ENCODE assay signal across 9 cellular contexts in the genomic region with DNA sequence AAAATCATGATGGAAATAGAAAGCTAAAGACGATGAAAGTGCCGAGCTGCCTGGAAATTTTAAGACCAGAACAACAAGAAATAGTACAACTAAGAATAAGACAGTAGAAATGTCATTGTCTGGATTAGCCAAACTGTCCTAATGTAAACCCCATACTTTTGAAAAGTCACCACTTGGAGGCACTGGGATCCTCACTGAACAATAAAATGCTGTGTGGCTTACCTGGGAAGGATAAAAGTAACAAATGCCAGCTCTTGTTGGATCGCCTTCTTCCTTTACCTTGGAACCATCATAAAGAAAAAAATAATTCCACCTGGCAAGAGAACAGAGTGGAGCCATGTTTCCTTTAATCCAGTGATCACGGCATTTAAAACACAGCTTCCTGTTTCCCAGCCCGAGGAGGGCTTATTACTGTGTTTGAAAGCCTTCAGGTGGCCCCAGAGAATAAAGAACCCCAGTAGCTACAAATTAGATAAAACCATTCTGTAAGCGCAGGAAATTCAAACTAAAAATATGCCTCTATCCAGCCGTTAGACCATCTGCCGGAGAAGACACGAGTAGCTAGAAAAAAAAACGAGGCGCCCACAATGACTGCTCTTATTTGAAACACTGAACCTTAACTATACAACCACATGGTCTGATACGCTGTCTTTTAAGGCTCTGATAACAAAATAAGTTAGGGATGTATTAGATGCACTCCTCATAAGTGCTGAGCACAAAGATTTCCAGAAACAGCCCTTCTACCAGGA. TPM values are rescaled to one million over a fixed set of nuclear protein-coding genes. Genes with fewer than 3 reads are reported as not detected.
DNase-seq lines count a peak whose midpoint lies in the region; FAIRE-seq lines count a peak whose summit lies in the region.
"Had no signal": no experiment of that assay in that cellular context is flagged by ENCODE, and none has a peak within 500 bp of the region (broad histone marks: within the 10 kb centered on the region; RNA-seq: fewer than 3 reads in every experiment).

No MANE protein-coding gene starts in this region.

- peak overlapping the region; percentile 78 for H3K4me3 Mint-ChIP-seq in activated CD4-positive, alpha-beta T cell treated with anti-CD3 and anti-CD28 coated beads, Interleukin-2, amount 10 ng/mL, durations not matched to agents 24 days and 14 days

- no peaks in the 10 kb centered on the region for H3K27me3 ChIP-seq in subcutaneous abdominal adipose tissue (ENCODE audit: control insufficient read depth in 5 of 5, insufficient read depth in 4 of 5, low read length in 5 of 5)

- no peak for FAIRE-seq in RCC 7860 (lab: Jason Lieb, UNC)

- peak overlapping the region in 3 of 5 donors; percentile 64 to 67 (median 66) for H3K9ac ChIP-seq in subcutaneous abdominal adipose tissue (ENCODE audit: low read length in 5 of 5)

- peaks cover 48% of the 10 kb centered on the region for H3K36me3 Mint-ChIP-seq in activated CD4-positive, alpha-beta T cell treated with anti-CD3 and anti-CD28 coated beads, Interleukin-2, amount 10 ng/mL, durations not matched to agents 24 days and 14 days (ENCODE audit: low read depth)

- H3K9me3 Mint-ChIP-seq in activated CD4-positive, alpha-beta T cell treated with anti-CD3 and anti-CD28 coated beads, Interleukin-2, amount 10 ng/mL, durations not matched to agents 24 days and 14 days = no peaks in the 10 kb centered on the region

- H3K27me3 Mint-ChIP-seq in activated CD4-positive, alpha-beta T cell treated with anti-CD3 and anti-CD28 coated beads, Interleukin-2, amount 10 ng/mL, durations not matched to agents 24 days and 14 days = no peaks in the 10 kb centered on the region

- H3K4me3 ChIP-seq in subcutaneous abdominal adipose tissue (ENCODE audit: low read depth in 1 of 5, low read length in 5 of 5) = peak overlapping the region in 1 of 5 donors; percentile 38

- H3K36me3 ChIP-seq in subcutaneous abdominal adipose tissue (ENCODE audit: control insufficient read depth in 5 of 5, insufficient read depth in 5 of 5, low read length in 5 of 5) = peaks cover 26 to 43% (median 28%) of the 10 kb centered on the region in 5 donors

- peak; percentile 63 for DNase-seq in activated CD4-positive, alpha-beta T cell treated with anti-CD3 and anti-CD28 coated beads, Interleukin-2, amount 10 ng/mL, durations not matched to agents 24 days and 14 days
- DNase-seq in activated CD4-positive, alpha-beta T cell treated with anti-CD3 and anti-CD28 coated beads for 4 hours = no peak
- DNase-seq in SK-MEL-5 (ENCODE audit: low read depth, low spot score) = peak; percentile 52
- peak; percentile 35 for DNase-seq in fibroblast of peridontal ligament (ENCODE audit: extremely low read depth)
- no peak for DNase-seq in stimulated activated CD4-positive, alpha-beta T cell treated with anti-CD3 and anti-CD28 coated beads, Interleukin-4, amount 100 ng/mL, for 1 hour
- no peak for DNase-seq in AG20443 (ENCODE audit: low spot score)
- no peak for DNase-seq in RCC 7860 (ENCODE audit: low spot score)

- H3K9me3 ChIP-seq in subcutaneous abdominal adipose tissue (ENCODE audit: control insufficient read depth in 5 of 5, low read length in 5 of 5) = no peaks in the 10 kb centered on the region

- H3K4me1 Mint-ChIP-seq in activated CD4-positive, alpha-beta T cell treated with anti-CD3 and anti-CD28 coated beads, Interleukin-2, amount 10 ng/mL, durations not matched to agents 24 days and 14 days = peaks cover 66% of the 10 kb centered on the region

- in situ Hi-C loops in SK-MEL-5 (cut with HindIII; ENCODE audit: low pct_unique_long_range_greater_than_20kb, low sequenced_read_pairs) = no loop called here

- peak overlapping the region; percentile 89 for H3K27ac Mint-ChIP-seq in activated CD4-positive, alpha-beta T cell treated with anti-CD3 and anti-CD28 coated beads, Interleukin-2, amount 10 ng/mL, durations not matched to agents 24 days and 14 days

- no peak overlapping the region for H3K27ac ChIP-seq in subcutaneous abdominal adipose tissue (ENCODE audit: low read depth, low read length)
- H3K27ac ChIP-seq: C4-2B had no signal

- peaks cover 2 to 50% (median 42%) of the 10 kb centered on the region in 5 donors for H3K4me1 ChIP-seq in subcutaneous abdominal adipose tissue (ENCODE audit: control insufficient read depth in 5 of 5, insufficient read depth in 5 of 5, low read length in 5 of 5)

- intact Hi-C loops in activated CD4-positive, alpha-beta T cell treated with anti-CD3 and anti-CD28 coated beads, Interleukin-2, amount 10 ng/mL, durations not matched to agents 24 days and 14 days (cut with micrococcal nuclease) = no loop called here

RNA-seq across cellular contexts. Expression of a gene that starts 4.4 kb away (rescaled TPM):
- 47.0 and 51.2 TPM in 2 replicates for total RNA-seq in activated CD4-positive, alpha-beta T cell treated with anti-CD3 and anti-CD28 coated beads, Interleukin-2, amount 10 ng/mL, durations not matched to agents 24 days and 14 days
- 351 and 357 TPM in 2 replicates for total RNA-seq in SK-MEL-5 (2014; rRNA removed; shearing (Covaris generic))
- 220 and 265 TPM in 2 replicates for polyA plus RNA-seq in SK-MEL-5 (2015; cell fraction: cytosol; rRNA removed)
- polyA plus RNA-seq in SK-MEL-5 (2015; cell fraction: nucleus; rRNA removed) = 1,506 and 1,696 TPM in 2 replicates

RNA-seq across cellular contexts. Expression of a gene that starts 4.5 kb away (rescaled TPM):
- 28.1 and 32.4 TPM in 2 replicates for total RNA-seq in activated CD4-positive, alpha-beta T cell treated with anti-CD3 and anti-CD28 coated beads, Interleukin-2, amount 10 ng/mL, durations not matched to agents 24 days and 14 days
- 138 and 163 TPM in 2 replicates for total RNA-seq in SK-MEL-5 (2014; rRNA removed; shearing (Covaris generic))
- polyA plus RNA-seq in SK-MEL-5 (2015; cell fraction: cytosol; rRNA removed) = 145 and 177 TPM in 2 replicates
- polyA plus RNA-seq in SK-MEL-5 (2015; cell fraction: nucleus; rRNA removed) = 65.0 and 70.4 TPM in 2 replicates

RNA-seq across cellular contexts. Expression of a gene that starts 33.1 kb away (rescaled TPM):
- 51.2 and 56.3 TPM in 2 replicates for total RNA-seq in activated CD4-positive, alpha-beta T cell treated with anti-CD3 and anti-CD28 coated beads, Interleukin-2, amount 10 ng/mL, durations not matched to agents 24 days and 14 days
- 41.1 and 42.6 TPM in 2 replicates for total RNA-seq in SK-MEL-5 (2014; rRNA removed; shearing (Covaris generic))
- polyA plus RNA-seq in SK-MEL-5 (2015; cell fraction: cytosol; rRNA removed) = 23.7 and 24.3 TPM in 2 replicates
- 96.8 and 123 TPM in 2 replicates for polyA plus RNA-seq in SK-MEL-5 (2015; cell fraction: nucleus; rRNA removed)

RNA-seq across cellular contexts. Expression of a gene that starts 50.2 kb away (rescaled TPM):
- 19.4 and 20.7 TPM in 2 replicates for total RNA-seq in activated CD4-positive, alpha-beta T cell treated with anti-CD3 and anti-CD28 coated beads, Interleukin-2, amount 10 ng/mL, durations not matched to agents 24 days and 14 days
- 3.5 and 3.9 TPM in 2 replicates for total RNA-seq in SK-MEL-5 (2014; rRNA removed; shearing (Covaris generic))
- polyA plus RNA-seq in SK-MEL-5 (2015; cell fraction: cytosol; rRNA removed) = 5.2 and 6.6 TPM in 2 replicates
- 1.1 and 1.9 TPM in 2 replicates for polyA plus RNA-seq in SK-MEL-5 (2015; cell fraction: nucleus; rRNA removed)

Comparison
In these comparisons a context has a peak if more than half of its experiments do, and no peak if none do; other contexts are left out.
1. DNase-seq: peak in activated CD4-positive, alpha-beta T cell treated with anti-CD3 and anti-CD28 coated beads, Interleukin-2, amount 10 ng/mL, durations not matched to agents 24 days and 14 days (single experiment), SK-MEL-5 (single experiment) and fibroblast of peridontal ligament (single experiment); none in activated CD4-positive, alpha-beta T cell treated with anti-CD3 and anti-CD28 coated beads for 4 hours (0 of 2), stimulated activated CD4-positive, alpha-beta T cell treated with anti-CD3 and anti-CD28 coated beads, Interleukin-4, amount 100 ng/mL, for 1 hour (single experiment), AG20443 (single experiment) and RCC 7860 (single experiment).